Comparison of ENCODE assay signal across 22 cellular contexts in the genomic region with DNA sequence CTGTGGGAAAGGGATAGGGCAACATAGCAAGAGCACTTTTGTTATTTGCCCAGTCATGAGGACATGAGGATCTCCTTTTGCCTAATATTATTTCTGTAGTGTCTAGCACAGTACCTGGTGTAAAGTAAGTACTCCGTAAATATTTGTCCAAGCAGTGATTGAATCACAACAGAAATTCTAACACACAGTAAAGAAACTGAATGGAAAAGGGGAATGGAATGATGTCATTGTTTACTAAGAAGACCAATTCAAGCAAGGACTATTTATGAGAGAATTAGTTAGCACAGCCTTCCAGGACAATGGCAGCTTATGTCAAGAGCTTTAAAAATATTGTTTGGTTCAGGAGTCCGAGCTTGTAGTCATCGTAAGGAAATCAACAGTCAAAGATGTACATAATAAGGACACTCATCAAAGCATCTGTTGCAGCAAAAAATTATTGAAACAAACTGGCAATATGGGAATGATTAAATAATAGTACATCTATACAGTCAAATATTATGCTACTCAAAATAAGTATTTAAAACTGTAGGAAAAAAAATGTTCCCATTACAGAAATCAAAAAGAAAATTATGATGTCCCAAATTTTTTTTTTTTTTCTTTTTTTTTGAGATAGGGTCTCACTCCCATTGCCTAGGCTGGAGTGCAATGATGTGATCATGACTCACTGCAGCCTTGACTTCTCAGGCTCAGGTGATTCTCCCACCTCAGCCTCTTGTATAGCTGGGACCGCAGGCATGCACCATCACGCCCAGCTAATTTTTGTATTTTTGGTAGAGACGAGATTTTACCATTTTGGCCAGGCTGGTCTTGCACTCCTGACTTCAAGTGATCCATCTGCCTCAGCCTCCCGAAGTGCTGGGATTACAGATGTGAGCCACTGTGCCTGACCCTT. TPM values are rescaled to one million over a fixed set of nuclear protein-coding genes. Genes with fewer than 3 reads are reported as not detected.
DNase-seq lines count a peak whose midpoint lies in the region; ATAC-seq and TF ChIP-seq lines count a peak whose summit lies in the region.
"Had no signal": no experiment of that assay in that cellular context is flagged by ENCODE, and none has a peak within 500 bp of the region (broad histone marks: within the 10 kb centered on the region; RNA-seq: fewer than 3 reads in every experiment).

No MANE protein-coding gene starts in this region.

- no peaks in the 10 kb centered on the region for H3K4me1 ChIP-seq in breast epithelium
- H3K4me1 ChIP-seq in RWPE2 (ENCODE audit: insufficient read depth, poor library complexity, severe bottlenecking), result peaks cover 6% of the 10 kb centered on the region
- peaks cover 15% of the 10 kb centered on the region for H3K4me1 ChIP-seq in foreskin keratinocyte

- H3K27ac Mint-ChIP-seq in MCF 10A (ENCODE audit: low read depth, unreplicated experiment) (no peak overlapping the region), osteocyte (ENCODE audit: unreplicated experiment) (no peak overlapping the region)

- BruUV-seq in MCF 10A (replicated peaks; lab: Mats Ljungman, UMichigan), result no TSS peak

- intact Hi-C loops in MCF 10A (cut with micrococcal nuclease), result no loop called here
- intact Hi-C loops in breast epithelium (cut with DNase I; ENCODE audit: low total_unique reads), result no loop called here

- TF ChIP-seq POLR2A in breast epithelium (IDR thresholded peaks at IDR 0.05), result no peak

- POLR2A ChIA-PET in MCF 10A (lab: Yijun Ruan, JAX), result interaction anchor here (0.7 to 1.1 kb wide), 3 partner anchors 18 to 277 kb away, joined by 3 to 5 read pairs (median 3); partner anchors contain the start of genes CAPN7 and RBSN

- H3K27me3 Mint-ChIP-seq in MCF 10A (ENCODE audit: insufficient read depth, unreplicated experiment) (no peaks in the 10 kb centered on the region), osteocyte (ENCODE audit: unreplicated experiment) (no peaks in the 10 kb centered on the region)
- H3K27me3 Mint-ChIP-seq: central memory CD8-positive, alpha-beta T cell had no signal

- H3K9me3 ChIP-seq in breast epithelium, result no peaks in the 10 kb centered on the region
- H3K9me3 ChIP-seq in RWPE2 (ENCODE audit: severe bottlenecking), result no peaks in the 10 kb centered on the region
- H3K9me3 ChIP-seq: adrenal gland, left ventricle myocardium inferior, thoracic aorta had no signal

- DNase-seq in MCF 10A (ENCODE audit: unreplicated experiment), result peak; percentile 33
- no peak for DNase-seq in breast epithelium (ENCODE audit: low spot score in 2 of 2)
- no peak for DNase-seq in RWPE2 (ENCODE audit: low spot score)
- peak; percentile 50 to 82 for DNase-seq in foreskin keratinocyte
- DNase-seq in activated effector memory CD4-positive, alpha-beta T cell treated with Interleukin-2 at 50 U/mL for 16 hours, result no peak
- no peak for DNase-seq in osteocyte (ENCODE audit: extremely low spot score, unreplicated experiment)
- DNase-seq: ACHN; activated CD4-positive, alpha-beta T cell treated with anti-CD3 and anti-CD28 coated beads, Interleukin-2, amount 50 U/mL, for 1 hour; activated CD8-positive, alpha-beta memory T cell treated with anti-CD3 and anti-CD28 coated beads, Interleukin-2, amount 50 U/mL, for 4 hours; activated effector memory CD4-positive, alpha-beta T cell treated with anti-CD3 and anti-CD28 coated beads, Interleukin-2, amount 50 U/mL, for 16 hours; adrenal gland; effector CD8-positive, alpha-beta T cell; KBM-7; left ventricle myocardium inferior; NCI-H1048; NCI-H2081 treated with DMSO at 0.1 percent for 48 hours; retina had no signal

- H3K4me1 Mint-ChIP-seq in MCF 10A (ENCODE audit: insufficient read depth, unreplicated experiment) (no peaks in the 10 kb centered on the region), osteocyte (ENCODE audit: unreplicated experiment) (no peaks in the 10 kb centered on the region)

- H3K9me3 Mint-ChIP-seq in MCF 10A (ENCODE audit: unreplicated experiment), result no peaks in the 10 kb centered on the region
- H3K9me3 Mint-ChIP-seq in osteocyte (ENCODE audit: unreplicated experiment), result no peaks in the 10 kb centered on the region
- H3K9me3 Mint-ChIP-seq: central memory CD8-positive, alpha-beta T cell had no signal

- H3K27me3 ChIP-seq in breast epithelium (no peaks in the 10 kb centered on the region), RWPE2 (ENCODE audit: insufficient read depth, poor library complexity, severe bottlenecking) (no peaks in the 10 kb centered on the region), foreskin keratinocyte (no peaks in the 10 kb centered on the region)
- H3K27me3 ChIP-seq: adrenal gland had no signal

- H3K4me3 Mint-ChIP-seq in MCF 10A (ENCODE audit: unreplicated experiment), result no peak overlapping the region
- H3K4me3 Mint-ChIP-seq in osteocyte (ENCODE audit: unreplicated experiment), result no peak overlapping the region
- H3K4me3 Mint-ChIP-seq: central memory CD8-positive, alpha-beta T cell had no signal

- CTCF ChIA-PET in MCF 10A (lab: Yijun Ruan, JAX), result interaction anchor here (0.8 kb wide), 1 partner anchor 181 kb away, joined by 4 read pairs; no protein-coding TSS in a partner anchor

- no peak overlapping the region for H3K4me3 ChIP-seq in breast epithelium
- H3K4me3 ChIP-seq in RWPE2 (ENCODE audit: severe bottlenecking), result no peak overlapping the region
- H3K4me3 ChIP-seq: adrenal gland, left ventricle myocardium inferior, thoracic aorta had no signal

- H3K27ac ChIP-seq in breast epithelium, result no peak overlapping the region
- no peak overlapping the region for H3K27ac ChIP-seq in RWPE2 (ENCODE audit: poor library complexity, severe bottlenecking)
- H3K27ac ChIP-seq in foreskin keratinocyte, result peak overlapping the region; percentile 55
- peak overlapping the region; percentile 8 for H3K27ac ChIP-seq in temporal lobe (ENCODE audit: low read depth, low read length)
- H3K27ac ChIP-seq: adrenal gland, C4-2B, left ventricle myocardium inferior, thoracic aorta had no signal

- peaks cover 95% of the 10 kb centered on the region for H3K36me3 Mint-ChIP-seq in MCF 10A (ENCODE audit: insufficient read depth, unreplicated experiment)
- H3K36me3 Mint-ChIP-seq in osteocyte (ENCODE audit: unreplicated experiment), result peaks cover 43% of the 10 kb centered on the region

- peak; percentile 80 for ATAC-seq in RWPE2 (ENCODE audit: low read depth)
- peak; percentile 98 for ATAC-seq in foreskin keratinocyte
- no peak for ATAC-seq in GM21786 (IDR thresholded peaks at IDR 0.05; ENCODE audit: unreplicated experiment)

- peaks cover 11% of the 10 kb centered on the region for H3K36me3 ChIP-seq in breast epithelium
- H3K36me3 ChIP-seq in RWPE2 (ENCODE audit: low read depth), result peaks cover 94% of the 10 kb centered on the region

- no peak for TF ChIP-seq CTCF in MCF 10A (IDR thresholded peaks at IDR 0.05; ENCODE audit: unreplicated experiment)
- TF ChIP-seq CTCF in breast epithelium (IDR thresholded peaks at IDR 0.05), result no peak
- no peak for TF ChIP-seq CTCF in RWPE2 (IDR thresholded peaks at IDR 0.05; ENCODE audit: poor library complexity, severe bottlenecking)
- TF ChIP-seq CTCF in foreskin keratinocyte (conservative IDR thresholded peaks at IDR 0.05), result no peak
- no peak for TF ChIP-seq CTCF in osteocyte (IDR thresholded peaks at IDR 0.05)

RNA-seq across cellular contexts. Expression of gene CAPN7, which starts 17.9 kb away (rescaled TPM):
- total RNA-seq in MCF 10A (2022) (48.4 and 55.2 TPM in 2 replicates), breast epithelium (100 to 1,000 TPM in 1 of 3 donors, 10 to 100 TPM in 2; 79.0 to 112 (median 91.4) TPM), foreskin keratinocyte (22.3 and 22.7 TPM in 2 replicates), temporal lobe (36.6 TPM), osteocyte (49.5 and 49.9 TPM in 2 replicates)
- 9.1 and 10.6 TPM in 2 replicates for polyA plus RNA-seq in foreskin keratinocyte

Comparison
In these comparisons a context has a peak if more than half of its experiments do, and no peak if none do; other contexts are left out.
1. DNase-seq: peak in MCF 10A (single experiment) and foreskin keratinocyte (2 of 2); none in breast epithelium (0 of 2), RWPE2 (single experiment), activated effector memory CD4-positive, alpha-beta T cell treated with Interleukin-2 at 50 U/mL for 16 hours (single experiment) and osteocyte (single experiment).
2. H3K27ac ChIP-seq: peak in foreskin keratinocyte (single experiment) and temporal lobe (single experiment); none in breast epithelium (0 of 2) and RWPE2 (single experiment).